28 cellular contexts compared by ENCODE assay signal in the genomic region with DNA sequence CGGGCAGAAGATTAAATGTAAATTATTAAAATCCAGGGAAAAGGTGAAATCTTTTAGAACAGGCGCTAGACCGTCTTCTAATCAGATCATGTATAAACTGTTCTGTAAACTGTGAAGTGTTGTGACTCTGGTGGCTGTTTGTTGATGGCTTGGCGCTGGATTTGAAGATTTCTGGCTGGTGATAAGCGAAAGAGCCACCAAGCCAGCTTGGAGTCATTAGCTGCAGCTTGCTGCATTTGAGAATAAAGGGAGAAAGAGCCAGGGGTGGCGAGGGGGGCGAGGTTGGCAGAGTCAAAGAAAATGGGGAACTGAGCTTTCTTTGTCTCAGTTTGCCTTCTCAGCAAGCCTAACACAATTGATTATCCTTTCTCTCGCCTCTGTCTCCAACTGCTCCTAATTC. TPM values are rescaled to one million over a fixed set of nuclear protein-coding genes. Genes with fewer than 3 reads are reported as not detected.
"Had no signal": no experiment of that assay in that cellular context is flagged by ENCODE, and none has a peak within 500 bp of the region (broad histone marks: within the 10 kb centered on the region; RNA-seq: fewer than 3 reads in every experiment).

No MANE protein-coding gene starts in this region.

- DNase-seq: activated CD4-positive, alpha-beta memory T cell treated with anti-CD3 and anti-CD28 coated beads, Interleukin-2, amount 10 ng/mL, durations not matched to agents 7 days and 5 days; activated CD4-positive, alpha-beta T cell treated with anti-CD3 and anti-CD28 coated beads for 36 hours; activated CD4-positive, alpha-beta T cell treated with anti-CD3 and anti-CD28 coated beads, Interleukin-2, amount 50 U/mL, for 1 hour; activated gamma-delta T cell; activated naive CD4-positive, alpha-beta T cell treated with anti-CD3 and anti-CD28 coated beads, Interleukin-2, amount 10 ng/mL, durations not matched to agents 7 days and 5 days; activated naive CD8-positive, alpha-beta T cell treated with anti-CD3 and anti-CD28 coated beads, Interleukin-2, amount 10 ng/mL, durations not matched to agents 7 days and 5 days; activated T-cell treated with anti-CD3 and anti-CD28 coated beads for 4 hours; activated T-cell treated with anti-CD3 and anti-CD28 coated beads, Interleukin-2, amount 50 U/mL, for 48 hours; adrenal gland; NCI-H1092 treated with DMSO at 0.1 percent for 48 hours; NCI-H1417 treated with DMSO at 0.1 percent for 48 hours; NCI-H1694; NCI-H2029; NCI-H2107; NCI-H2171 treated with DMSO at 0.1 percent for 48 hours; NCI-H226; NCI-H510A; NCI-H526 treated with DMSO at 0.1 percent for 48 hours; Peyer's patch; Right ventricle myocardium superior; SJCRH30; T-helper 2 cell; T1000 had no signal

- H3K27me3 ChIP-seq: Peyer's patch had no signal

- H3K36me3 ChIP-seq: adrenal gland, Peyer's patch, SJCRH30 had no signal

- H3K27ac ChIP-seq: adrenal gland, KMS-11, Peyer's patch, RWPE1, SJCRH30 had no signal

- H3K4me1 Mint-ChIP-seq: activated CD4-positive, alpha-beta memory T cell treated with anti-CD3 and anti-CD28 coated beads, Interleukin-2, amount 10 ng/mL, durations not matched to agents 7 days and 5 days; activated CD4-positive, alpha-beta T cell treated with anti-CD3 and anti-CD28 coated beads for 36 hours; activated naive CD4-positive, alpha-beta T cell treated with anti-CD3 and anti-CD28 coated beads, Interleukin-2, amount 10 ng/mL, durations not matched to agents 7 days and 5 days; activated naive CD8-positive, alpha-beta T cell treated with anti-CD3 and anti-CD28 coated beads, Interleukin-2, amount 10 ng/mL, durations not matched to agents 7 days and 5 days; activated T-helper 17 cell treated with anti-CD3 and anti-CD28 coated beads, Interleukin-2, amount 50 U/mL, for 72 hours had no signal

- H3K4me2 ChIP-seq: KMS-11 had no signal

- H3K4me3 Mint-ChIP-seq: activated CD4-positive, alpha-beta memory T cell treated with anti-CD3 and anti-CD28 coated beads, Interleukin-2, amount 10 ng/mL, durations not matched to agents 7 days and 5 days; activated CD4-positive, alpha-beta T cell treated with anti-CD3 and anti-CD28 coated beads for 36 hours; activated naive CD4-positive, alpha-beta T cell treated with anti-CD3 and anti-CD28 coated beads, Interleukin-2, amount 10 ng/mL, durations not matched to agents 7 days and 5 days; activated naive CD8-positive, alpha-beta T cell treated with anti-CD3 and anti-CD28 coated beads, Interleukin-2, amount 10 ng/mL, durations not matched to agents 7 days and 5 days; activated T-helper 17 cell treated with anti-CD3 and anti-CD28 coated beads, Interleukin-2, amount 50 U/mL, for 72 hours had no signal

- H3K9ac ChIP-seq: KMS-11 had no signal

- H3K9me3 ChIP-seq: adrenal gland, Peyer's patch, SJCRH30 had no signal

- H3K27ac Mint-ChIP-seq: activated CD4-positive, alpha-beta memory T cell treated with anti-CD3 and anti-CD28 coated beads, Interleukin-2, amount 10 ng/mL, durations not matched to agents 7 days and 5 days; activated CD4-positive, alpha-beta T cell treated with anti-CD3 and anti-CD28 coated beads for 36 hours; activated naive CD4-positive, alpha-beta T cell treated with anti-CD3 and anti-CD28 coated beads, Interleukin-2, amount 10 ng/mL, durations not matched to agents 7 days and 5 days; activated naive CD8-positive, alpha-beta T cell treated with anti-CD3 and anti-CD28 coated beads, Interleukin-2, amount 10 ng/mL, durations not matched to agents 7 days and 5 days; activated T-helper 17 cell treated with anti-CD3 and anti-CD28 coated beads, Interleukin-2, amount 50 U/mL, for 72 hours had no signal

- H3K4me1 ChIP-seq: adrenal gland, Peyer's patch had no signal

- H3K36me3 Mint-ChIP-seq: activated naive CD4-positive, alpha-beta T cell treated with anti-CD3 and anti-CD28 coated beads, Interleukin-2, amount 10 ng/mL, durations not matched to agents 7 days and 5 days; activated naive CD8-positive, alpha-beta T cell treated with anti-CD3 and anti-CD28 coated beads, Interleukin-2, amount 10 ng/mL, durations not matched to agents 7 days and 5 days had no signal

- H3K4me3 ChIP-seq: adrenal gland, Peyer's patch, SJCRH30 had no signal

- H3K9me3 Mint-ChIP-seq: activated CD4-positive, alpha-beta memory T cell treated with anti-CD3 and anti-CD28 coated beads, Interleukin-2, amount 10 ng/mL, durations not matched to agents 7 days and 5 days; activated naive CD4-positive, alpha-beta T cell treated with anti-CD3 and anti-CD28 coated beads, Interleukin-2, amount 10 ng/mL, durations not matched to agents 7 days and 5 days; activated naive CD8-positive, alpha-beta T cell treated with anti-CD3 and anti-CD28 coated beads, Interleukin-2, amount 10 ng/mL, durations not matched to agents 7 days and 5 days; activated T-helper 17 cell treated with anti-CD3 and anti-CD28 coated beads, Interleukin-2, amount 50 U/mL, for 72 hours had no signal

RNA-seq across cellular contexts. Expression of a gene that starts 8.0 kb away (rescaled TPM):
- total RNA-seq: activated CD4-positive, alpha-beta memory T cell treated with anti-CD3 and anti-CD28 coated beads, Interleukin-2, amount 10 ng/mL, durations not matched to agents 7 days and 5 days; activated CD4-positive, alpha-beta T cell treated with anti-CD3 and anti-CD28 coated beads for 36 hours; activated CD8-positive, alpha-beta memory T cell treated with anti-CD3 and anti-CD28 coated beads for 36 hours; activated naive CD8-positive, alpha-beta T cell treated with anti-CD3 and anti-CD28 coated beads, Interleukin-2, amount 10 ng/mL, durations not matched to agents 7 days and 5 days; activated T-helper 17 cell treated with anti-CD3 and anti-CD28 coated beads, Interleukin-2, amount 50 U/mL, for 72 hours; MCF 10A; Right ventricle myocardium superior; SJCRH30 had no signal
